ENCODE assay signal across 29 cellular contexts in the genomic region with DNA sequence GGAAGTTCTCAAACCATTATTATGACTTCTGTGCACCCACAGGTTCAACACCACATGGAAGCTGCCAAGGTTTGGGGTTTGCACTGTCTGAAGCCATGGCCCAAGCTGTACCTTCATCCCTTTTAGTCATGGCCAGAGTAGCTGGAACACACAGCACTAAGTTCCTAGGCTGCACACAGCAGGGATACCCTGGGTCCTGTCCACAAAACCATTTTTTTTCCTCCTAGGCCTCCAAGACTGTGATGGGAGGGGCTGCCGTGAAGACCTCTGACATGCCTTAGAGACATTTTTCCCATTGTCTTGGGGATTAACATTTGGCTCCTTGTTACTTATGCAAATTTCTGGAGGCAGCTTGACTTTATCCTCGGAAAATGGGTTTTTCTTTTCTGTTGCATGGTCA.
"Had no signal": no experiment of that assay in that cellular context is flagged by ENCODE, and none has a peak within 500 bp of the region (broad histone marks: within the 10 kb centered on the region; RNA-seq: fewer than 3 reads in every experiment).

No MANE protein-coding gene starts in this region.

- H3K27me3 ChIP-seq: adrenal gland, breast epithelium, cardiac muscle cell, colonic mucosa had no signal

- H3K36me3 ChIP-seq: adrenal gland, breast epithelium, cardiac muscle cell, colonic mucosa had no signal

- H3K4me3 Mint-ChIP-seq: activated CD4-positive, alpha-beta T cell treated with anti-CD3 and anti-CD28 coated beads, Interleukin-2, amount 10 ng/mL, durations not matched to agents 7 days and 5 days; activated CD8-positive, alpha-beta T cell treated with anti-CD3 and anti-CD28 coated beads for 36 hours; activated naive CD8-positive, alpha-beta T cell; activated T-cell treated with anti-CD3 and anti-CD28 coated beads, Interleukin-2, amount 50 U/mL, for 4 hours; activated T-helper 17 cell treated with anti-CD3 and anti-CD28 coated beads, Interleukin-2, amount 50 U/mL, for 72 hours; brain; T-helper 17 cell had no signal

- H3K27ac ChIP-seq: adrenal gland, breast epithelium, cardiac muscle cell, colonic mucosa had no signal

- ATAC-seq: activated CD8-positive, alpha-beta T cell treated with anti-CD3 and anti-CD28 coated beads for 36 hours; activated T-cell treated with anti-CD3 and anti-CD28 coated beads, Interleukin-2, amount 50 U/mL, for 4 hours; activated T-helper 17 cell treated with anti-CD3 and anti-CD28 coated beads, Interleukin-2, amount 50 U/mL, for 72 hours; esophagus mucosa; T-helper 17 cell had no signal

- H3K9me3 ChIP-seq: adrenal gland, breast epithelium, colonic mucosa had no signal

- FAIRE-seq: frontal cortex had no signal

- H3K27ac Mint-ChIP-seq: activated CD4-positive, alpha-beta T cell treated with anti-CD3 and anti-CD28 coated beads, Interleukin-2, amount 10 ng/mL, durations not matched to agents 7 days and 5 days; activated T-helper 17 cell treated with anti-CD3 and anti-CD28 coated beads, Interleukin-2, amount 50 U/mL, for 72 hours; brain; T-helper 17 cell had no signal

- H3K36me3 Mint-ChIP-seq: brain had no signal

- H3K4me1 ChIP-seq: adrenal gland, breast epithelium, colonic mucosa had no signal

- H3K4me3 ChIP-seq: adrenal gland, breast epithelium, cardiac muscle cell, colonic mucosa had no signal

- H3K27me3 Mint-ChIP-seq: activated CD4-positive, alpha-beta T cell treated with anti-CD3 and anti-CD28 coated beads, Interleukin-2, amount 10 ng/mL, durations not matched to agents 7 days and 5 days; activated CD8-positive, alpha-beta T cell treated with anti-CD3 and anti-CD28 coated beads for 36 hours; activated naive CD8-positive, alpha-beta T cell; activated T-helper 17 cell treated with anti-CD3 and anti-CD28 coated beads, Interleukin-2, amount 50 U/mL, for 72 hours; T-helper 17 cell had no signal

- DNase-seq: activated CD4-positive, alpha-beta T cell treated with anti-CD3 and anti-CD28 coated beads for 1 hour; activated CD4-positive, alpha-beta T cell treated with anti-CD3 and anti-CD28 coated beads for 4 hours; activated CD4-positive, alpha-beta T cell treated with anti-CD3 and anti-CD28 coated beads, Interleukin-2, amount 10 ng/mL, durations not matched to agents 7 days and 5 days; activated CD4-positive, alpha-beta T cell treated with anti-CD3 and anti-CD28 coated beads, Interleukin-2, amount 50 U/mL, for 4 hours; activated CD8-positive, alpha-beta memory T cell treated with anti-CD3 and anti-CD28 coated beads for 24 hours; activated CD8-positive, alpha-beta T cell treated with anti-CD3 and anti-CD28 coated beads for 36 hours; activated effector memory CD4-positive, alpha-beta T cell treated with Interleukin-2 at 50 U/mL for 16 hours; activated gamma-delta T cell treated with Interleukin-2 at 50 U/mL for 16 hours; activated naive CD4-positive, alpha-beta T cell treated with anti-CD3 and anti-CD28 coated beads, Interleukin-2, amount 50 U/mL, for 16 hours; activated naive CD4-positive, alpha-beta T cell treated with Interleukin-2 at 50 U/mL for 16 hours; activated T-cell treated with anti-CD3 and anti-CD28 coated beads, Interleukin-2, amount 50 U/mL, for 4 hours; adrenal gland; amygdala; aorta; central memory CD4-positive, alpha-beta T cell; cerebellar nuclear complex; colonic mucosa; effector CD8-positive, alpha-beta T cell; foreskin fibroblast; head of caudate nucleus; T-helper 1 cell; T-helper 17 cell had no signal

- H3K4me1 Mint-ChIP-seq: activated CD4-positive, alpha-beta T cell treated with anti-CD3 and anti-CD28 coated beads, Interleukin-2, amount 10 ng/mL, durations not matched to agents 7 days and 5 days; activated T-helper 17 cell treated with anti-CD3 and anti-CD28 coated beads, Interleukin-2, amount 50 U/mL, for 72 hours; brain; T-helper 17 cell had no signal
